Comparison of ENCODE assay signal across 15 cellular contexts in the genomic region with DNA sequence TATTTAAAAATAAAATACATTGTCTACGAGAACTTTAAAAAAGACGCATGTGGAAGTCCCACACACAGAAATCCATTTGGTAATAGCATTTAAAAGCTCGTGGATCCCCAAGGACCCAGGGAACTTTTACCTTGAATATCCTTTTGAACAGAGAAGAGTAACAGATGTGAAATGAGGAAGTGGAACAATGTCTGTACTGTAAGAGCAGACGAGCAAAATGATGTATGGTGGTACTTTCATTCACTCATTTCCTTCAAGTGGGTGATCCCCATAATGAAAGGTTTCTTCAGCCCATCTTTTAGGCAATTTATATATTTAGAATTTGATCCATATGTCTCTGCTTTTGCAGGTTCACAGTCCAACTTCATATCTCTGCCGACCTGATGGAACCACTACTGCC.
DNase-seq lines count a peak whose midpoint lies in the region; ATAC-seq and TF ChIP-seq lines count a peak whose summit lies in the region.
"Had no signal": no experiment of that assay in that cellular context is flagged by ENCODE, and none has a peak within 500 bp of the region (broad histone marks: within the 10 kb centered on the region; RNA-seq: fewer than 3 reads in every experiment).

No MANE protein-coding gene starts in this region.

- no peaks in the 10 kb centered on the region for H3K79me1 ChIP-seq in mesendoderm (ENCODE audit: low read length)

- H3K56ac ChIP-seq in mesendoderm (ENCODE audit: low read length) = no peak overlapping the region

- no peak overlapping the region for H3K4me3 ChIP-seq in mesendoderm (ENCODE audit: low read length)
- H3K4me3 ChIP-seq in ascending aorta = no peak overlapping the region

- H3K27me3 ChIP-seq in mesendoderm (ENCODE audit: insufficient read depth, low read length, poor library complexity) (no peaks in the 10 kb centered on the region), ascending aorta (no peaks in the 10 kb centered on the region)

- H3K4me2 ChIP-seq in mesendoderm (ENCODE audit: low read length) = no peak overlapping the region

- H2BK5ac ChIP-seq in mesendoderm (ENCODE audit: low read length) = no peak overlapping the region

- no peak overlapping the region for H3K4ac ChIP-seq in mesendoderm (ENCODE audit: low read depth, low read length)

- no peaks in the 10 kb centered on the region for H3K79me2 ChIP-seq in mesendoderm (ENCODE audit: control insufficient read depth, insufficient read depth, low read length)

- H3K36me3 ChIP-seq in mesendoderm (ENCODE audit: control insufficient read depth, insufficient read depth, low read length) = no peaks in the 10 kb centered on the region
- H3K36me3 ChIP-seq in ascending aorta = peaks cover 0 to 6% of the 10 kb centered on the region in 2 donors

- TF ChIP-seq CTCF in GM20000 (IDR thresholded peaks at IDR 0.05; ENCODE audit: extremely low read depth, missing control alignments) (no peak), ascending aorta (IDR thresholded peaks at IDR 0.05) (no peak)

- H3K9me3 ChIP-seq in ascending aorta = no peaks in the 10 kb centered on the region

- H2BK120ac ChIP-seq in mesendoderm (ENCODE audit: low read depth, low read length) = no peak overlapping the region

- DNase-seq in GM20000 (ENCODE audit: low spot score) = peak; percentile 29
- peak; percentile 16 for DNase-seq in NAMALWA (ENCODE audit: low spot score)
- no peak for DNase-seq in mesendoderm
- no peak for DNase-seq in ascending aorta (ENCODE audit: low spot score in 2 of 2)
- no peak for DNase-seq in RKO (ENCODE audit: low spot score)
- DNase-seq in KG1 (lab: John Stamatoyannopoulos, UW) = no peak
- DNase-seq: activated CD4-positive, alpha-beta T cell treated with anti-CD3 and anti-CD28 coated beads, Interleukin-2, amount 10 ng/mL, durations not matched to agents 24 days and 14 days; activated naive CD8-positive, alpha-beta T cell treated with anti-CD3 and anti-CD28 coated beads, Interleukin-2, amount 10 ng/mL, durations not matched to agents 7 days and 5 days; effector CD4-positive, alpha-beta T cell; GF-D8; NCI-H187 treated with DMSO at 0.1 percent for 48 hours; SHP77 treated with DMSO at 0.1 percent for 48 hours had no signal

- H4K5ac ChIP-seq in mesendoderm (ENCODE audit: low read length) = no peak overlapping the region

- no CpG with 5 or more reads among the region's 5 CpGs for WGBS in mesendoderm (ENCODE audit: extremely low coverage, insufficient coverage, low lambda C conversion rate)

- H2AK5ac ChIP-seq in mesendoderm (ENCODE audit: low read length) = no peak overlapping the region

- no peak overlapping the region for H3K9ac ChIP-seq in mesendoderm (ENCODE audit: low read length)

- no peak overlapping the region for H3K27ac ChIP-seq in mesendoderm (ENCODE audit: low read depth, low read length)
- no peak overlapping the region for H3K27ac ChIP-seq in ascending aorta
- H3K27ac ChIP-seq: HL-60 had no signal

- H3K4me1 ChIP-seq in mesendoderm (ENCODE audit: control insufficient read depth, low read depth, low read length) = no peaks in the 10 kb centered on the region
- H3K4me1 ChIP-seq in ascending aorta = peaks cover 0 to 6% of the 10 kb centered on the region in 2 donors

- H2BK15ac ChIP-seq in mesendoderm (replicated peaks; ENCODE audit: low read depth) = no peak overlapping the region

- intact Hi-C loops in ascending aorta (cut with DNase I) = no loop called here

- no peak overlapping the region for H3K18ac ChIP-seq in mesendoderm (ENCODE audit: low read length)

- H4K8ac ChIP-seq in mesendoderm (ENCODE audit: low read depth, low read length) = no peak overlapping the region

- no peak overlapping the region for H3K23ac ChIP-seq in mesendoderm (ENCODE audit: low read length)

- ATAC-seq in GM18502 (IDR thresholded peaks at IDR 0.05; ENCODE audit: poor library complexity, unreplicated experiment) (peak; percentile 93), HG03025 (IDR thresholded peaks at IDR 0.05; ENCODE audit: low FRiP score, unreplicated experiment) (peak; percentile 77)

Comparison
In these comparisons a context has a peak if more than half of its experiments do, and no peak if none do; other contexts are left out.
1. DNase-seq: peak in GM20000 (single experiment) and NAMALWA (single experiment); none in mesendoderm (single experiment), ascending aorta (0 of 2), RKO (single experiment) and KG1 (single experiment).